Comparison of ENCODE assay signal across 1 cellular context in the genomic region with DNA sequence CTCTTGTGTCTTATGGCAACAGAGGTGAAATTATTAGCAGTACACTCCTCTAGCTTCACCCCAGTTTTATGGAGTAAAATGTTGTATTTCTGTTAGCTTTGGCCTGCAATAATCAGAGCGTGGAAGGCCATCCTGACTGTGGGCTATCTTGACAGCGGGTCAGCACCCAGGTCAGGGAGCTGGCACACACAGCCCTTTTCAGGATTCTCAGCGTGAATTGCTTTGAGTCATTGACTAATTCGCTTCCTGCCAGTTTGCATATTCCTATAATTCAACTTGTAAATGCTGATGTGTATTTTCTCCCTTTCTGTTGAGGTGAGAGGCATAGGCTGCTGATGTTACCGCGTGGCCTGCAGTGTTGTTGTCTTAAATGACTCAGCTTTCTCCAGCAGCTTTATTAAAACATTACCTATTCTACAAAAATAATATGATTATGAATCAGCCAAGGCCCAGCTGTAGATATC.
TF ChIP-seq lines count a peak whose summit lies in the region.

No MANE protein-coding gene starts in this region.

TF ChIP-seq in GM23338, 12 proteins besides CTCF, POLR2A, EP300 and RAD21 (continued from another document):
- TF ChIP-seq, protein P1, sequence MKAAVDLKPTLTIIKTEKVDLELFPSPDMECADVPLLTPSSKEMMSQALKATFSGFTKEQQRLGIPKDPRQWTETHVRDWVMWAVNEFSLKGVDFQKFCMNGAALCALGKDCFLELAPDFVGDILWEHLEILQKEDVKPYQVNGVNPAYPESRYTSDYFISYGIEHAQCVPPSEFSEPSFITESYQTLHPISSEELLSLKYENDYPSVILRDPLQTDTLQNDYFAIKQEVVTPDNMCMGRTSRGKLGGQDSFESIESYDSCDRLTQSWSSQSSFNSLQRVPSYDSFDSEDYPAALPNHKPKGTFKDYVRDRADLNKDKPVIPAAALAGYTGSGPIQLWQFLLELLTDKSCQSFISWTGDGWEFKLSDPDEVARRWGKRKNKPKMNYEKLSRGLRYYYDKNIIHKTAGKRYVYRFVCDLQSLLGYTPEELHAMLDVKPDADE (IDR thresholded peaks at IDR 0.05), result no peak
- TF ChIP-seq ZNF331 (CRISPR knock-in tag; IDR thresholded peaks at IDR 0.05; ENCODE audit: low read depth), result no peak
- TF ChIP-seq EZH2 (IDR thresholded peaks at IDR 0.05; ENCODE audit: low read depth, unreplicated experiment), result no peak
- TF ChIP-seq POLR2AphosphoS5 (IDR thresholded peaks at IDR 0.05; ENCODE audit: low read depth), result no peak
- TF ChIP-seq ZNF114 (CRISPR knock-in tag; IDR thresholded peaks at IDR 0.05), result no peak
- TF ChIP-seq, protein P2, sequence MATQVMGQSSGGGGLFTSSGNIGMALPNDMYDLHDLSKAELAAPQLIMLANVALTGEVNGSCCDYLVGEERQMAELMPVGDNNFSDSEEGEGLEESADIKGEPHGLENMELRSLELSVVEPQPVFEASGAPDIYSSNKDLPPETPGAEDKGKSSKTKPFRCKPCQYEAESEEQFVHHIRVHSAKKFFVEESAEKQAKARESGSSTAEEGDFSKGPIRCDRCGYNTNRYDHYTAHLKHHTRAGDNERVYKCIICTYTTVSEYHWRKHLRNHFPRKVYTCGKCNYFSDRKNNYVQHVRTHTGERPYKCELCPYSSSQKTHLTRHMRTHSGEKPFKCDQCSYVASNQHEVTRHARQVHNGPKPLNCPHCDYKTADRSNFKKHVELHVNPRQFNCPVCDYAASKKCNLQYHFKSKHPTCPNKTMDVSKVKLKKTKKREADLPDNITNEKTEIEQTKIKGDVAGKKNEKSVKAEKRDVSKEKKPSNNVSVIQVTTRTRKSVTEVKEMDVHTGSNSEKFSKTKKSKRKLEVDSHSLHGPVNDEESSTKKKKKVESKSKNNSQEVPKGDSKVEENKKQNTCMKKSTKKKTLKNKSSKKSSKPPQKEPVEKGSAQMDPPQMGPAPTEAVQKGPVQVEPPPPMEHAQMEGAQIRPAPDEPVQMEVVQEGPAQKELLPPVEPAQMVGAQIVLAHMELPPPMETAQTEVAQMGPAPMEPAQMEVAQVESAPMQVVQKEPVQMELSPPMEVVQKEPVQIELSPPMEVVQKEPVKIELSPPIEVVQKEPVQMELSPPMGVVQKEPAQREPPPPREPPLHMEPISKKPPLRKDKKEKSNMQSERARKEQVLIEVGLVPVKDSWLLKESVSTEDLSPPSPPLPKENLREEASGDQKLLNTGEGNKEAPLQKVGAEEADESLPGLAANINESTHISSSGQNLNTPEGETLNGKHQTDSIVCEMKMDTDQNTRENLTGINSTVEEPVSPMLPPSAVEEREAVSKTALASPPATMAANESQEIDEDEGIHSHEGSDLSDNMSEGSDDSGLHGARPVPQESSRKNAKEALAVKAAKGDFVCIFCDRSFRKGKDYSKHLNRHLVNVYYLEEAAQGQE (IDR thresholded peaks at IDR 0.05; ENCODE audit: unreplicated experiment), result no peak
- no peak for TF ChIP-seq STAT1 (IDR thresholded peaks at IDR 0.05; ENCODE audit: unreplicated experiment)
